ENCODE assay signal across 1 cellular context in the genomic region with DNA sequence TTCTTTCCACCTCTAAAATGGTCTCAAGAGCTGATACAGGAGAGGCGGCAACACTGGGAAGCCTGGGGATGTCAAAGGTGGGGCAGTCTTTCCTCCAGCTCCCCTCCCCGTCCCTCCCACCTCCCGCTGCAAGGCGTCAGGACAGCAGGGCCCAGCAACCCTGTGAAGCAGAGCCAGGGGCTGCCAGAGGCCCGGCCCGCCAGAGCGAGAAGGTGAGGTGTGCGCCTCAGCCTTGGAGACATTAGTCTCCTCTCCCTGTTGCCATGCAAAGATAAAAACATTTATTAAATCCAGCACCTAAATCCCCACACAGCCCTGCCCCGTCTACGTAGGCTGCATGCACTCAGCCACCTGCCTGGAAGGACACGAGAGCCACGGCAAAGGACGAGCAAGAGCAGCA.
TF ChIP-seq lines count a peak whose summit lies in the region.

No MANE protein-coding gene starts in this region.

TF ChIP-seq in H1, 55 proteins besides CTCF, POLR2A, EP300 and RAD21:
- TF ChIP-seq FOSL1 (IDR thresholded peaks at IDR 0.05; ENCODE audit: insufficient read depth, low read depth, low read length) = no peak
- TF ChIP-seq NANOG (IDR thresholded peaks at IDR 0.05; ENCODE audit: insufficient read depth, low read depth, low read length, poor library complexity, severe bottlenecking) = no peak
